In the genomic region with DNA sequence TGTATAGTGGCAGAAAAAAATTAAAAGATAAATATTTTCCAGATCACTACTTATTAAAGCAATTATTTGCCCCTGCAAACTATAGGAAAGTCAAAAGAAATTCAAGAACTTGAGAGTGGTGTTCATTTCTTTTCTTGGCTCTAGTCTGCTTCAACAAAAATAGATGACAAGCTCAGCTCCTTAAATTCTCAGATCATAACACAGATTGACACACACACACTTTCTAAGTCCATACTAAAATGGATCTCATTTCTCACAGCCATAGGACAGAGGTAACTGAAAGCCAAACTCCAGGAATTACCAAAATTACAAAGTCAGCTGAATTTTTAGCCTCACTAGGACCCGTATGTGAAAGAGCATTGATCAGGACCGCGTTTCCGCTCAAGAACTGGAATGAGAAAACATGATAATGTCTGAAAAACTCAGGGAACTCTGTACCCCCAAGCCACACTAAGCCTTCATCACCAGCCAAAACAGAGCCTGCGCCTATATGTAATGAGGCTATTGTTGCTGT, we compare ENCODE assay signal across 26 cellular contexts.
"Had no signal": no experiment of that assay in that cellular context is flagged by ENCODE, and none has a peak within 500 bp of the region (broad histone marks: within the 10 kb centered on the region; RNA-seq: fewer than 3 reads in every experiment).

No MANE protein-coding gene starts in this region.

- H3K4me1 ChIP-seq: pancreas, prostate gland, suprapubic skin, testis, tibial artery, transverse colon, upper lobe of right lung, uterus had no signal

- H3K27ac ChIP-seq: neutrophil, pancreas, prostate gland, suprapubic skin, testis, tibial artery, transverse colon, upper lobe of right lung, uterus had no signal

- FAIRE-seq: pancreas, small intestine had no signal

- H3K36me3 ChIP-seq: neutrophil, pancreas, prostate gland, suprapubic skin, tibial artery, transverse colon, upper lobe of right lung, uterus had no signal

- DNase-seq: naive B cell; naive thymus-derived CD8-positive, alpha-beta T cell; nephron progenitor cell; nucleus accumbens; pancreas; right cardiac atrium; small intestine; stimulated activated CD4-positive, alpha-beta T cell treated with anti-CD3 and anti-CD28 coated beads, Interleukin-15, amount 100 ng/mL, for 24 hours; stimulated activated CD4-positive, alpha-beta T cell treated with anti-CD3 and anti-CD28 coated beads, Interleukin-2, amount 100 ng/mL, for 24 hours; stimulated activated CD4-positive, alpha-beta T cell treated with anti-CD3 and anti-CD28 coated beads, Interleukin-2, amount 100 ng/mL, for 48 hours; stimulated activated CD4-positive, alpha-beta T cell treated with anti-CD3 and anti-CD28 coated beads, Interleukin-4, amount 100 ng/mL, for 24 hours; stimulated activated naive CD4-positive, alpha-beta T cell; stimulated activated naive CD8-positive, alpha-beta T cell treated with anti-CD3 and anti-CD28 coated beads, Interleukin-15, amount 100 ng/mL, for 72 hours; stimulated activated naive CD8-positive, alpha-beta T cell treated with anti-CD3 and anti-CD28 coated beads, Interleukin-15, Interleukin-2, amounts not matched to agents 100 U/mL and 50 U/mL, for 24 hours; substantia nigra; testis; tibial artery; transverse colon; upper lobe of right lung; uterus had no signal

- ATAC-seq: naive thymus-derived CD8-positive, alpha-beta T cell; natural killer cell treated with Interleukin-12 subunit alpha and Interleukin-12 subunit beta and Interleukin-15 and Interleukin-18, amount 100 ng/mL, for 72 hours; pancreas; right cardiac atrium; sciatic nerve; stimulated activated memory B cell treated with anti-CD40 and anti-IgM and Interleukin-4, amounts not matched to agents 10 μg/mL and 1 μg/mL and 100 μg/mL, for 72 hours; stimulated activated naive CD8-positive, alpha-beta T cell treated with anti-CD3 and anti-CD28 coated beads, Interleukin-15, amount 100 ng/mL, for 72 hours; stimulated activated naive CD8-positive, alpha-beta T cell treated with anti-CD3 and anti-CD28 coated beads, Interleukin-15, Interleukin-2, amounts not matched to agents 100 U/mL and 50 U/mL, for 24 hours; upper lobe of right lung had no signal

- H3K4me3 ChIP-seq: pancreas, prostate gland, suprapubic skin, testis, tibial artery, transverse colon, upper lobe of right lung, uterus had no signal

- H3K9me3 ChIP-seq: neutrophil, pancreas, prostate gland, suprapubic skin, testis, tibial artery, transverse colon, upper lobe of right lung, uterus had no signal

- H3K27me3 ChIP-seq: pancreas, testis, tibial artery, upper lobe of right lung, uterus had no signal
